Comparison of ENCODE assay signal across 14 cellular contexts in the genomic region with DNA sequence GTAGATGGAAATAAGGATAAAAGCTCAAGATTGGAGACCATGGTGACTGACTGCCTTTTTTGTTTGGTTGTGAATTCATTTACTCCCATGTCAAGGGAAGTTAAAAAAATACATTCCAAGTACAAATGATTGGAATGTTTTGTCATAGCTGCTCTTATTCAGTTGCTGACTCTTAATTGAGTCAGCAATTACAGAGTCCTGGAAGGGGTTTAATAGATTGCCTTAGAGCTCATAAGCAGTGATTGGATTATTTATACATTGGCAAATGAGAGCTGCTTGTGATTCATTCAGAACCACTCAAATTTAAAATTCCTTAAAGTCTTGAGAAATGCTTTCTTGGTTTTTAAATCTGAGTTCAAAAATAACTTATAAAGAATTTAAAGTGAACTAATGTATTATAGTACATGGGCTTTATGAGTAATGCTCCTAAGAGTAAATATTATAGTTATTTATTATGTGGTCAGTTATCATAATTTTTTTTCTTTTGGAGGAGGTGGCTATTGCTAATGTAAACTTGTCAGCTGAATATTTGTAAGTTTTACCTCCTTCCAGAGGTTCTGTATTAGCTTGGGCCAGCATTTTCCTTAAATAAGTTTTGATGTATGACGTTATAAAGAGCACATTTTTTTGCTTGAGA. TPM values are rescaled to one million over a fixed set of nuclear protein-coding genes. Genes with fewer than 3 reads are reported as not detected.
DNase-seq lines count a peak whose midpoint lies in the region; ATAC-seq, FAIRE-seq and TF ChIP-seq lines count a peak whose summit lies in the region.
"Had no signal": no experiment of that assay in that cellular context is flagged by ENCODE, and none has a peak within 500 bp of the region (broad histone marks: within the 10 kb centered on the region; RNA-seq: fewer than 3 reads in every experiment).

No MANE protein-coding gene starts in this region.

- H2AFZ ChIP-seq in H1 (ENCODE audit: low read length) (no peak overlapping the region), neural progenitor cell (replicated peaks) (no peak overlapping the region)

- H3K27me3 ChIP-seq in H1 (replicated peaks in 1 of 4; ENCODE audit: control insufficient read depth in 3 of 4, extremely low read depth in 1 of 4, insufficient read depth in 3 of 4, low read length in 3 of 4) (no peaks in the 10 kb centered on the region), neural progenitor cell (no peaks in the 10 kb centered on the region)
- H3K27me3 ChIP-seq: spleen had no signal

- no peak overlapping the region for H4K91ac ChIP-seq in H1 (replicated peaks; ENCODE audit: insufficient read length, low read length)

- no peak for ATAC-seq in GM21723 (IDR thresholded peaks at IDR 0.05; ENCODE audit: unreplicated experiment)
- ATAC-seq in stimulated activated effector memory CD8-positive, alpha-beta T cell treated with anti-CD3 and anti-CD28 coated beads, Interleukin-12 subunit alpha, Interleukin-12 subunit beta, amount 100 ng/mL, for 72 hours: no peak
- ATAC-seq: mucosa of descending colon had no signal

- no peak overlapping the region for H2BK20ac ChIP-seq in H1 (ENCODE audit: low read length)

- TF ChIP-seq CTCF in H1 (IDR thresholded peaks at IDR 0.05; ENCODE audit: control extremely low read depth in 1 of 3, insufficient read depth in 1 of 3, low read depth in 1 of 3, low read length in 3 of 3) (no peak), neural progenitor cell (IDR thresholded peaks at IDR 0.05) (no peak)

- H4K20me1 ChIP-seq in H1 (replicated peaks in 1 of 2; ENCODE audit: control insufficient read depth in 1 of 2, insufficient read depth in 2 of 2, low read length in 2 of 2) (peaks cover 48 to 70% of the 10 kb centered on the region in 2 experiments), neural progenitor cell (ENCODE audit: low read depth) (peaks cover 97% of the 10 kb centered on the region)

- no peak overlapping the region for H3K9ac ChIP-seq in H1 (replicated peaks in 1 of 4; ENCODE audit: extremely low read depth in 1 of 4, low read depth in 3 of 4, low read length in 3 of 4)
- no peak overlapping the region for H3K9ac ChIP-seq in neural progenitor cell

- no peak overlapping the region for H3K4me3 Mint-ChIP-seq in neural progenitor cell
- H3K4me3 Mint-ChIP-seq in stimulated activated effector memory CD8-positive, alpha-beta T cell treated with anti-CD3 and anti-CD28 coated beads, Interleukin-12 subunit alpha, Interleukin-12 subunit beta, amount 100 ng/mL, for 72 hours: no peak overlapping the region
- H3K4me3 Mint-ChIP-seq: T-helper 1 cell treated with Interleukin-12 subunit alpha and Interleukin-12 subunit beta and Interleukin-4 antibody, amounts not matched to agents 30 μg/mL and 1 μg/mL, for 36 hours had no signal

- no peak overlapping the region for H3K4me3 ChIP-seq in H1 (ENCODE audit: extremely low read depth in 1 of 4, insufficient read depth in 2 of 4, low read depth in 3 of 4, low read length in 4 of 4)
- no peak overlapping the region for H3K4me3 ChIP-seq in neural progenitor cell
- H3K4me3 ChIP-seq: mucosa of descending colon, spleen had no signal

- H4K8ac ChIP-seq in H1 (ENCODE audit: extremely low read depth, insufficient read depth, low read length): no peak overlapping the region

- H3K56ac ChIP-seq in H1 (replicated peaks; ENCODE audit: insufficient read length, low read depth, low read length): no peak overlapping the region

- H2AK5ac ChIP-seq in H1 (ENCODE audit: low read depth, low read length): no peak overlapping the region

- no peak for TF ChIP-seq EP300 in H1 (IDR thresholded peaks at IDR 0.05; ENCODE audit: borderline replicate concordance in 1 of 2, low read depth in 2 of 2, low read length in 2 of 2)

- H3K79me2 ChIP-seq in H1 (ENCODE audit: control insufficient read depth in 1 of 2, insufficient read depth in 2 of 2, low read length in 2 of 2): peaks cover 76 to 100% of the 10 kb centered on the region in 2 experiments
- H3K79me2 ChIP-seq in neural progenitor cell (ENCODE audit: low read depth): peaks cover 100% of the 10 kb centered on the region

- H3K9me3 ChIP-seq in H1 (ENCODE audit: insufficient read depth in 2 of 2, low read depth in 1 of 2, low read length in 1 of 2) (no peaks in the 10 kb centered on the region), neural progenitor cell (ENCODE audit: low read depth) (no peaks in the 10 kb centered on the region)
- H3K9me3 ChIP-seq: mucosa of descending colon, spleen had no signal

- H3F3A ChIP-seq in neural progenitor cell (ENCODE audit: low read depth): no peaks in the 10 kb centered on the region

- DNase-seq in Caki2 (ENCODE audit: low read depth) (peak; percentile 59), NCI-H226 (peak; percentile 61), H1 (ENCODE audit: low read depth in 1 of 2, low spot score in 2 of 2) (no peak), neural progenitor cell (ENCODE audit: low spot score) (no peak), UCSD-AML1 (lab: John Stamatoyannopoulos, UW; ENCODE audit: unreplicated experiment) (no peak), NCI-H524 treated with DMSO at 0.1 percent for 48 hours (lab: John Stamatoyannopoulos, UW) (no peak)
- DNase-seq in stimulated activated effector memory CD8-positive, alpha-beta T cell treated with anti-CD3 and anti-CD28 coated beads, Interleukin-12 subunit alpha, Interleukin-12 subunit beta, amount 100 ng/mL, for 72 hours (ENCODE audit: low spot score in 2 of 2): no peak
- DNase-seq: Calu3; mucosa of descending colon; NCI-H526; spleen; stimulated activated CD8-positive, alpha-beta memory T cell treated with anti-CD3 and anti-CD28 coated beads, Interleukin-4, amount 100 ng/mL, for 48 hours had no signal

- POLR2A ChIA-PET in H1 (lab: Charles Lee; ENCODE audit: partially characterized antibody): interaction anchor here (0.6 to 6.3 kb wide), 10 partner anchors 10 to 248 kb away, joined by 3 to 62 read pairs (median 5); a partner anchor contains a TSS

- CTCF ChIA-PET in H1 (lab: Charles Lee; ENCODE audit: partially characterized antibody): interaction anchor here (0.6 to 2.7 kb wide), 3 partner anchors 11 to 249 kb away, joined by 3 to 11 read pairs (median 4); no protein-coding TSS in a partner anchor

- no peak overlapping the region for H3K27ac ChIP-seq in H1 (ENCODE audit: low read depth, low read length)
- no peak overlapping the region for H3K27ac ChIP-seq in neural progenitor cell
- H3K27ac ChIP-seq: spleen had no signal

- no peak for FAIRE-seq in H1 (lab: Jason Lieb, UNC)

- no peak overlapping the region for H4K5ac ChIP-seq in H1 (ENCODE audit: insufficient read length, low read depth, low read length)

- H3K4me2 ChIP-seq in H1 (ENCODE audit: insufficient read depth in 1 of 2, low read depth in 2 of 2, low read length in 2 of 2): no peak overlapping the region
- peak overlapping the region; percentile 11 for H3K4me2 ChIP-seq in neural progenitor cell

- no peak overlapping the region for H2BK5ac ChIP-seq in H1 (ENCODE audit: low read depth, low read length)

- H3K36me3 Mint-ChIP-seq in neural progenitor cell: peaks cover 37% of the 10 kb centered on the region
- H3K36me3 Mint-ChIP-seq in stimulated activated effector memory CD8-positive, alpha-beta T cell treated with anti-CD3 and anti-CD28 coated beads, Interleukin-12 subunit alpha, Interleukin-12 subunit beta, amount 100 ng/mL, for 72 hours: peaks cover 6% of the 10 kb centered on the region

- H2BK12ac ChIP-seq in H1 (ENCODE audit: low read depth, low read length): no peak overlapping the region

- H3K23ac ChIP-seq in H1 (ENCODE audit: insufficient read length): no peak overlapping the region

- H3K27ac Mint-ChIP-seq in neural progenitor cell: no peak overlapping the region
- no peak overlapping the region for H3K27ac Mint-ChIP-seq in stimulated activated effector memory CD8-positive, alpha-beta T cell treated with anti-CD3 and anti-CD28 coated beads, Interleukin-12 subunit alpha, Interleukin-12 subunit beta, amount 100 ng/mL, for 72 hours
- H3K27ac Mint-ChIP-seq: T-helper 1 cell treated with Interleukin-12 subunit alpha and Interleukin-12 subunit beta and Interleukin-4 antibody, amounts not matched to agents 30 μg/mL and 1 μg/mL, for 36 hours had no signal

- H3K79me1 ChIP-seq in H1 (ENCODE audit: low read depth, low read length): no peaks in the 10 kb centered on the region

- no peak overlapping the region for H3K18ac ChIP-seq in H1 (ENCODE audit: extremely low read depth, low read length)

- H3K4ac ChIP-seq in H1 (replicated peaks; ENCODE audit: insufficient read length, low read depth, low read length): no peak overlapping the region

- peaks cover 0 to 21% (median 4%) of the 10 kb centered on the region in 4 experiments; a peak in 4 of 8 replicates for H3K36me3 ChIP-seq in H1 (ENCODE audit: control insufficient read depth in 2 of 4, insufficient read depth in 4 of 4, low read length in 3 of 4)
- H3K36me3 ChIP-seq in neural progenitor cell: no peaks in the 10 kb centered on the region

- no peak overlapping the region for H2BK15ac ChIP-seq in H1 (ENCODE audit: low read length)

- H3K27me3 Mint-ChIP-seq in neural progenitor cell (ENCODE audit: insufficient read depth, low read depth): no peaks in the 10 kb centered on the region

- WGBS in H1 (ENCODE audit: extremely low coverage in 1 of 2, insufficient coverage in 1 of 2, insufficient read length in 1 of 2, insufficient replicate concordance in 2 of 2, low coverage in 1 of 2, low lambda C conversion rate in 2 of 2, missing lambda C conversion rate in 1 of 2), 2 experiments: 67% methylated on average over 1 of the region's 1 CpG; no CpG with 5 or more reads in 1 of the 2 experiments

- H3K14ac ChIP-seq in H1 (ENCODE audit: insufficient read length): no peak overlapping the region

- no peak for TF ChIP-seq RAD21 in H1 (IDR thresholded peaks at IDR 0.05 in 1 of 2, conservative IDR thresholded peaks at IDR 0.05 in 1 of 2; ENCODE audit: low read depth in 2 of 2, low read length in 2 of 2)

- in situ Hi-C loops in Caki2 (cut with HindIII; ENCODE audit: low pct_unique_long_range_greater_than_20kb, low sequenced_read_pairs): no loop called here

- peaks cover 23% of the 10 kb centered on the region for H3K4me1 Mint-ChIP-seq in neural progenitor cell
- peaks cover 60% of the 10 kb centered on the region for H3K4me1 Mint-ChIP-seq in stimulated activated effector memory CD8-positive, alpha-beta T cell treated with anti-CD3 and anti-CD28 coated beads, Interleukin-12 subunit alpha, Interleukin-12 subunit beta, amount 100 ng/mL, for 72 hours

- H2BK120ac ChIP-seq in H1 (replicated peaks; ENCODE audit: low read depth, low read length): no peak overlapping the region

- no peaks in the 10 kb centered on the region for H3K23me2 ChIP-seq in H1 (ENCODE audit: low read depth, low read length)

- peaks cover 7% of the 10 kb centered on the region for H3K9me3 Mint-ChIP-seq in neural progenitor cell
- no peaks in the 10 kb centered on the region for H3K9me3 Mint-ChIP-seq in stimulated activated effector memory CD8-positive, alpha-beta T cell treated with anti-CD3 and anti-CD28 coated beads, Interleukin-12 subunit alpha, Interleukin-12 subunit beta, amount 100 ng/mL, for 72 hours
- H3K9me3 Mint-ChIP-seq: T-helper 1 cell treated with Interleukin-12 subunit alpha and Interleukin-12 subunit beta and Interleukin-4 antibody, amounts not matched to agents 30 μg/mL and 1 μg/mL, for 36 hours had no signal

- TF ChIP-seq POLR2A in H1 (IDR thresholded peaks at IDR 0.05; ENCODE audit: control extremely low read depth in 1 of 2, low read depth in 2 of 2, low read length in 2 of 2): no peak

- peaks cover 6 to 37% (median 24%) of the 10 kb centered on the region in 4 experiments for H3K4me1 ChIP-seq in H1 (replicated peaks in 1 of 4; ENCODE audit: control insufficient read depth in 3 of 4, insufficient read depth in 4 of 4, low read length in 3 of 4)
- H3K4me1 ChIP-seq in neural progenitor cell: peaks cover 46% of the 10 kb centered on the region

RNA-seq across cellular contexts. Expression of a gene that starts 13.6 kb away (rescaled TPM):
- total RNA-seq in Caki2 (2014; rRNA removed; shearing (Covaris generic); ENCODE audit: low replicate concordance): 23.2 and 25.2 TPM in 2 replicates
- 213 and 216 TPM in 2 replicates for total RNA-seq in H1 (2021; fragmentation: NEBNext Ultra II Directional; extraction: Animal tissue kit (Norgen Biotek cat#: 25700))
- polyA plus RNA-seq in H1 (2011; rRNA removed): 37.7 and 43.8 TPM in 2 replicates
- 57.6 TPM for polyA plus RNA-seq in H1 (2011; cell fraction: cytosol; rRNA removed)
- 123 TPM for polyA plus RNA-seq in H1 (2011; cell fraction: nucleus; rRNA removed)
- polyA plus RNA-seq in H1 (2012, experiment 1 of 2): 83.3 to 114 TPM (median 103 TPM) in 4 replicates
- polyA plus RNA-seq in H1 (2012, experiment 2 of 2): 16.3 TPM
- polyA plus RNA-seq in H1 (2013, experiment 1 of 2): 91.7 TPM
- polyA plus RNA-seq in H1 (2013, experiment 2 of 2): 84.6 TPM
- polyA minus RNA-seq in H1 (2011; rRNA and poly(A)+ RNA removed): 192 and 212 TPM in 2 replicates
- 75.4 TPM for polyA minus RNA-seq in H1 (2011; cell fraction: cytosol; rRNA and poly(A)+ RNA removed)
- 179 TPM for polyA minus RNA-seq in H1 (2011; cell fraction: nucleus; rRNA and poly(A)+ RNA removed)
- 46.2 and 55.9 TPM in 2 replicates for total RNA-seq in neural progenitor cell (ENCODE audit: low replicate concordance)

Comparison
In these comparisons a context has a peak if more than half of its experiments do, and no peak if none do; other contexts are left out.
1. DNase-seq: peak in Caki2 (single experiment) and NCI-H226 (single experiment); none in H1 (0 of 2), neural progenitor cell (single experiment), UCSD-AML1 (single experiment), stimulated activated effector memory CD8-positive, alpha-beta T cell treated with anti-CD3 and anti-CD28 coated beads, Interleukin-12 subunit alpha, Interleukin-12 subunit beta, amount 100 ng/mL, for 72 hours (0 of 2) and NCI-H524 treated with DMSO at 0.1 percent for 48 hours (single experiment).